Comparison of ENCODE assay signal across 8 cellular contexts in the genomic region with DNA sequence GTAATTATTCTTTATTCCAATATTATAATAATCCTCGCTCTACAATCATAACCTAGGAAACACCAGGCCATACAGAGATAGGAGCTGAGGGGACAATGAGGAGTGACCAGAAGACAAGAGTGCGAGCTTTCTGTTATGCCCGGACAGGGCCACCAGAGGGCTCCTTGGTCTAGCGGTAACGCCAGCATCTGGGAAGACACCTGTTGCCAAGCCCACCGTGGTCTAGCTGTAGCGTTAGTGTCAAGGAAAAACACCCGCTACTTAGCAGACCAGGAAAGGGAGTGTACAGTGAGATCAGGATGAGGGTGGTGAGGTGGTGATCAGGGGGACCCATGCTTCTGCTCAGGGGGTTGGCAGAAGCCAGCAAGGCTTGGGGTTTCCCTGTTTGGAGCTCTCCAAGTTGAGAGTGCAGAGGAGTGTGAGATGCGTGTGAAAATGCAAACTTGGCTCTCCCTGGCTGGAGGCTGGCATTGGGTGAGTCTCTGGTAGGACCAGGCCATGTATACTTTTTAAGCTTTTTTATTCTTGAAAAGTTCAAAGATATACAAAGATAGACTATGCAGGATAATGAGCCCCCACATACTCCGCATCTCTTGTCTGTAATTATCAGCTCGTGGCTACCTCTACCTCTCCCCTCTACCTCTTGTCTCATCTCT. TPM values are rescaled to one million over a fixed set of nuclear protein-coding genes. Genes with fewer than 3 reads are reported as not detected.
DNase-seq lines count a peak whose midpoint lies in the region; ATAC-seq, FAIRE-seq and TF ChIP-seq lines count a peak whose summit lies in the region.
"Not testable (repeated sequence)": the region's sequence is repeated elsewhere in the genome, so short reads cannot be mapped to it uniquely, and the experiment has no call there.

No MANE protein-coding gene starts in this region.

- not testable (repeated sequence) for H3K9ac ChIP-seq in H9 (ENCODE audit: extremely low read depth, insufficient read length, low read length)

- H2BK20ac ChIP-seq in H9 (ENCODE audit: low read depth, low read length, poor library complexity, severe bottlenecking), result not testable (repeated sequence)

- not testable (repeated sequence) for H4K20me1 ChIP-seq in H9 (ENCODE audit: control insufficient read depth, insufficient read depth, insufficient read length)

- not testable (repeated sequence) for H4K8ac ChIP-seq in H9 (replicated peaks; ENCODE audit: insufficient read length, low read depth, low read length)

- intact Hi-C loops in dorsolateral prefrontal cortex (cut with DNase I); left ventricle myocardium superior (cut with micrococcal nuclease): not testable (repeated sequence)

- H3K27ac Mint-ChIP-seq in H9; T-helper 2 cell treated with Interferon-gamma antibody and Interleukin-4, amounts not matched to agents 5 μg/mL and 100 μg/mL, for 36 hours; neural crest cell (ENCODE audit: unreplicated experiment): not testable (repeated sequence)
- peak overlapping the region; percentile 55 for H3K27ac Mint-ChIP-seq in stimulated activated memory B cell treated with anti-CD40 and anti-IgM and Interleukin-4, amounts not matched to agents 10 μg/mL and 1 μg/mL and 100 μg/mL, for 72 hours

- WGBS in A549 (ENCODE audit: missing lambda C conversion rate), result under 1% methylated on average over 8 of the region's 11 CpGs
- no CpG with 5 or more reads among the region's 11 CpGs for WGBS in H9 (ENCODE audit: extremely low coverage, insufficient read length, low lambda C conversion rate)

- not testable (repeated sequence) for H3K18ac ChIP-seq in H9 (ENCODE audit: insufficient read length, low read depth, low read length)

- H3T11ph ChIP-seq in H9 (ENCODE audit: low read length), result not testable (repeated sequence)

- not testable (repeated sequence) for H3K4me1 Mint-ChIP-seq in H9; T-helper 2 cell treated with Interferon-gamma antibody and Interleukin-4, amounts not matched to agents 5 μg/mL and 100 μg/mL, for 36 hours (ENCODE audit: low read depth); neural crest cell; stimulated activated memory B cell treated with anti-CD40 and anti-IgM and Interleukin-4, amounts not matched to agents 10 μg/mL and 1 μg/mL and 100 μg/mL, for 72 hours

- not testable (repeated sequence) for FAIRE-seq in A549 (lab: Jason Lieb, UNC)

- not testable (repeated sequence) for H3K23ac ChIP-seq in H9 (ENCODE audit: insufficient read length, low read depth, low read length)

- POLR2A ChIA-PET in A549 (lab: Yijun Ruan, JAX), result not testable (repeated sequence)

- H3K4ac ChIP-seq in H9 (ENCODE audit: low read depth, low read length), result not testable (repeated sequence)

- not testable (repeated sequence) for H3K9me3 ChIP-seq in A549; H9 (ENCODE audit: control insufficient read depth, low read depth, low read length)

- H2AK5ac ChIP-seq in H9 (ENCODE audit: insufficient read length, low read length), result not testable (repeated sequence)

- H2BK120ac ChIP-seq in H9 (ENCODE audit: low read depth, low read length, poor library complexity, severe bottlenecking), result not testable (repeated sequence)

- not testable (repeated sequence) for DNase-seq in A549 (ENCODE audit: low read depth in 1 of 2, low spot score in 1 of 2); H9
- peak; percentile 23 for DNase-seq in T-helper 2 cell treated with Interferon-gamma antibody and Interleukin-4, amounts not matched to agents 5 μg/mL and 100 μg/mL, for 36 hours (ENCODE audit: low spot score)
- peak; percentile 70 for DNase-seq in activated effector memory CD4-positive, alpha-beta T cell treated with anti-CD3 and anti-CD28 coated beads, Interleukin-2, amount 50 U/mL, for 16 hours
- DNase-seq in dorsolateral prefrontal cortex (peak in 9 of 10 donors; percentile 20 to 76 (median 62)), left ventricle myocardium superior (peak; percentile 53), neural crest cell (ENCODE audit: low read depth, low spot score) (peak; percentile 61)

- not testable (repeated sequence) for H2AFZ ChIP-seq in H9 (ENCODE audit: low read length)

- CTCF ChIA-PET in A549 (lab: Yijun Ruan, JAX), result interaction anchor here (1.6 kb wide), 1 partner anchor 13 kb away, joined by 6 read pairs; no protein-coding TSS in a partner anchor

- H4K91ac ChIP-seq in H9 (ENCODE audit: insufficient read length, low read depth, low read length), result not testable (repeated sequence)

- not testable (repeated sequence) for TF ChIP-seq EP300 in A549 (IDR thresholded peaks at IDR 0.05)

- peak; percentile 41 for TF ChIP-seq CTCF in A549 (IDR thresholded peaks at IDR 0.05)
- peak; percentile 44; the same call in 2 of the 3 replicates for TF ChIP-seq CTCF in H9 (conservative IDR thresholded peaks at IDR 0.05)
- peak in 40 of 56 donors; percentile 15 to 63 (median 34) for TF ChIP-seq CTCF in dorsolateral prefrontal cortex (IDR thresholded peaks at IDR 0.05 in 54 of 56, conservative IDR thresholded peaks at IDR 0.05 in 2 of 56; ENCODE audit: low read depth in 1 of 56, partially characterized antibody in 56 of 56)
- peak; percentile 43 for TF ChIP-seq CTCF in neural crest cell (conservative IDR thresholded peaks at IDR 0.05)

- not testable (repeated sequence) for H2BK15ac ChIP-seq in H9 (ENCODE audit: low read depth, low read length)

- H3K4me1 ChIP-seq in A549; H9 (ENCODE audit: insufficient read depth, low read length): not testable (repeated sequence)

- H4K5ac ChIP-seq in H9 (ENCODE audit: insufficient read length, low read depth, low read length), result not testable (repeated sequence)

- not testable (repeated sequence) for H3K9me3 Mint-ChIP-seq in H9; T-helper 2 cell treated with Interferon-gamma antibody and Interleukin-4, amounts not matched to agents 5 μg/mL and 100 μg/mL, for 36 hours; neural crest cell; stimulated activated memory B cell treated with anti-CD40 and anti-IgM and Interleukin-4, amounts not matched to agents 10 μg/mL and 1 μg/mL and 100 μg/mL, for 72 hours

- not testable (repeated sequence) for H3K27me3 ChIP-seq in H9 (ENCODE audit: insufficient read depth, low read length); dorsolateral prefrontal cortex

- H3K36me3 Mint-ChIP-seq in H9 (ENCODE audit: insufficient read depth in 1 of 3, low read depth in 3 of 3); T-helper 2 cell treated with Interferon-gamma antibody and Interleukin-4, amounts not matched to agents 5 μg/mL and 100 μg/mL, for 36 hours (ENCODE audit: low read depth); neural crest cell (ENCODE audit: low read depth); stimulated activated memory B cell treated with anti-CD40 and anti-IgM and Interleukin-4, amounts not matched to agents 10 μg/mL and 1 μg/mL and 100 μg/mL, for 72 hours: not testable (repeated sequence)

- not testable (repeated sequence) for H3K27me3 Mint-ChIP-seq in H9 (ENCODE audit: low read depth); T-helper 2 cell treated with Interferon-gamma antibody and Interleukin-4, amounts not matched to agents 5 μg/mL and 100 μg/mL, for 36 hours (ENCODE audit: low read depth); neural crest cell (ENCODE audit: low read depth); stimulated activated memory B cell treated with anti-CD40 and anti-IgM and Interleukin-4, amounts not matched to agents 10 μg/mL and 1 μg/mL and 100 μg/mL, for 72 hours

- not testable (repeated sequence) for H3K4me3 ChIP-seq in A549, dorsolateral prefrontal cortex

- peak in 1 of 2 experiments; percentile 16; a peak in 1 of 6 replicates for ATAC-seq in A549
- ATAC-seq in left ventricle myocardium superior, result peak; percentile 22
- not testable (repeated sequence) for ATAC-seq in stimulated activated memory B cell treated with anti-CD40 and anti-IgM and Interleukin-4, amounts not matched to agents 10 μg/mL and 1 μg/mL and 100 μg/mL, for 72 hours

- H3K56ac ChIP-seq in H9 (ENCODE audit: insufficient read length, low read depth, low read length), result not testable (repeated sequence)

- peak overlapping the region; percentile 44; the same call in 1 of the 3 replicates for H3K4me2 ChIP-seq in A549
- H3K4me2 ChIP-seq in H9 (ENCODE audit: insufficient read depth, insufficient read length, low read length), result not testable (repeated sequence)

- not testable (repeated sequence) for H2BK5ac ChIP-seq in H9 (ENCODE audit: insufficient read length, low read length)

- TF ChIP-seq POLR2A in A549 (IDR thresholded peaks at IDR 0.05; ENCODE audit: low read length), result not testable (repeated sequence)

- H3K4me3 Mint-ChIP-seq in H9; T-helper 2 cell treated with Interferon-gamma antibody and Interleukin-4, amounts not matched to agents 5 μg/mL and 100 μg/mL, for 36 hours; neural crest cell: not testable (repeated sequence)
- H3K4me3 Mint-ChIP-seq in stimulated activated memory B cell treated with anti-CD40 and anti-IgM and Interleukin-4, amounts not matched to agents 10 μg/mL and 1 μg/mL and 100 μg/mL, for 72 hours, result peak overlapping the region; percentile 65

- TF ChIP-seq RAD21 in A549 (conservative IDR thresholded peaks at IDR 0.05 in 1 of 2, IDR thresholded peaks at IDR 0.05 in 1 of 2), result peak; percentile 44 to 54

- H3K79me2 ChIP-seq in H9 (ENCODE audit: insufficient read depth, low read length), result not testable (repeated sequence)

- H2BK12ac ChIP-seq in H9 (ENCODE audit: insufficient read length, low read depth, low read length), result not testable (repeated sequence)

- not testable (repeated sequence) for H3K14ac ChIP-seq in H9 (ENCODE audit: insufficient read depth, low read length)

- H3K23me2 ChIP-seq in H9 (ENCODE audit: insufficient read length, low read depth, low read length, poor library complexity, severe bottlenecking), result not testable (repeated sequence)

- not testable (repeated sequence) for H3K27ac ChIP-seq in A549; H9 (ENCODE audit: insufficient read length, low read depth, low read length); dorsolateral prefrontal cortex

- H3K79me1 ChIP-seq in H9 (ENCODE audit: insufficient read depth, low read depth, low read length, poor library complexity, severe bottlenecking), result not testable (repeated sequence)

RNA-seq across cellular contexts. Expression of gene POLR2J, which starts 1.4 kb away (rescaled TPM):
- polyA plus RNA-seq in A549 (2011; rRNA removed), result 70.5 and 99.0 TPM in 2 replicates
- 189 and 192 TPM in 2 replicates for polyA plus RNA-seq in A549 (2012; cell fraction: cytosol; rRNA removed)
- polyA plus RNA-seq in A549 (2012; cell fraction: nucleus; rRNA removed), result 60.3 and 62.3 TPM in 2 replicates
- 101 to 107 TPM (median 104 TPM) in 3 replicates for polyA plus RNA-seq in A549 (2017; fragmentation: RNase III; extraction: RNeasy Plus Mini Kit Qiagen cat#74134 plus additional on column Dnase treatment)
- 25.1 and 34.7 TPM in 2 replicates for polyA minus RNA-seq in A549 (2011; rRNA and poly(A)+ RNA removed)
- 52.2 and 58.5 TPM in 2 replicates for total RNA-seq in H9 (2021)
- total RNA-seq in dorsolateral prefrontal cortex, result 10 to 100 TPM; 24.6 to 54.2 (median 35.4) TPM
- total RNA-seq in left ventricle myocardium superior, result 49.6 TPM
- total RNA-seq in neural crest cell, result 61.1 and 62.1 TPM in 2 replicates

RNA-seq across cellular contexts. Expression of gene LRWD1, which starts 15.3 kb away (rescaled TPM):
- 10.7 and 14.9 TPM in 2 replicates for polyA plus RNA-seq in A549 (2011; rRNA removed)
- polyA plus RNA-seq in A549 (2012; cell fraction: cytosol; rRNA removed), result 28.4 and 34.9 TPM in 2 replicates
- 50.8 and 67.2 TPM in 2 replicates for polyA plus RNA-seq in A549 (2012; cell fraction: nucleus; rRNA removed)
- 26.3 to 28.7 TPM (median 28.1 TPM) in 3 replicates for polyA plus RNA-seq in A549 (2017; fragmentation: RNase III; extraction: RNeasy Plus Mini Kit Qiagen cat#74134 plus additional on column Dnase treatment)
- 17.9 TPM in 2 replicates for polyA minus RNA-seq in A549 (2011; rRNA and poly(A)+ RNA removed)
- 33.1 and 35.1 TPM in 2 replicates for total RNA-seq in H9 (2021)
- total RNA-seq in dorsolateral prefrontal cortex, result 10 to 100 TPM; 14.1 to 36.1 (median 21.8) TPM
- 10.4 TPM for total RNA-seq in left ventricle myocardium superior
- 36.7 and 43.2 TPM in 2 replicates for total RNA-seq in neural crest cell

RNA-seq across cellular contexts. Expression of gene ALKBH4, which starts 15.4 kb away (rescaled TPM):
- 3.1 and 4.0 TPM in 2 replicates for polyA plus RNA-seq in A549 (2011; rRNA removed)
- polyA plus RNA-seq in A549 (2012; cell fraction: cytosol; rRNA removed), result 8.9 and 11.9 TPM in 2 replicates
- polyA plus RNA-seq in A549 (2012; cell fraction: nucleus; rRNA removed), result 6.6 and 7.0 TPM in 2 replicates
- polyA plus RNA-seq in A549 (2017; fragmentation: RNase III; extraction: RNeasy Plus Mini Kit Qiagen cat#74134 plus additional on column Dnase treatment), result 7.9 to 8.8 TPM (median 8.2 TPM) in 3 replicates
- polyA minus RNA-seq in A549 (2011; rRNA and poly(A)+ RNA removed), result 2.3 and 2.5 TPM in 2 replicates
- total RNA-seq in H9 (2021), result 23.9 and 24.2 TPM in 2 replicates
- 10 to 100 TPM; 10.9 to 25.9 (median 16.9) TPM for total RNA-seq in dorsolateral prefrontal cortex
- 4.5 TPM for total RNA-seq in left ventricle myocardium superior
- 16.9 and 20.6 TPM in 2 replicates for total RNA-seq in neural crest cell

RNA-seq across cellular contexts. Expression of gene RASA4B, which starts 37.5 kb away (rescaled TPM):
- polyA plus RNA-seq in A549 (2011; rRNA removed) (0.83 and 0.93 TPM in 2 replicates), A549 (2017; fragmentation: RNase III; extraction: RNeasy Plus Mini Kit Qiagen cat#74134 plus additional on column Dnase treatment) (1.4 to 1.5 TPM (median 1.4 TPM) in 3 replicates)
- 0.65 and 1.0 TPM in 2 replicates for polyA plus RNA-seq in A549 (2012; cell fraction: cytosol; rRNA removed)
- polyA plus RNA-seq in A549 (2012; cell fraction: nucleus; rRNA removed), result 3.7 and 4.5 TPM in 2 replicates
- polyA minus RNA-seq in A549 (2011; rRNA and poly(A)+ RNA removed), result 0.87 and 1.3 TPM in 2 replicates
- total RNA-seq in H9 (2021) (3.7 and 4.8 TPM in 2 replicates), dorsolateral prefrontal cortex (10 to 100 TPM; 10.1 to 61.2 (median 26.8) TPM), left ventricle myocardium superior (7.5 TPM), neural crest cell (4.5 and 7.2 TPM in 2 replicates)

RNA-seq across cellular contexts. Expression of gene ORAI2, which starts 46.7 kb away (rescaled TPM):
- 12.8 and 14.6 TPM in 2 replicates for polyA plus RNA-seq in A549 (2011; rRNA removed)
- 28.6 and 38.2 TPM in 2 replicates for polyA plus RNA-seq in A549 (2012; cell fraction: cytosol; rRNA removed)
- polyA plus RNA-seq in A549 (2012; cell fraction: nucleus; rRNA removed), result 19.0 and 23.7 TPM in 2 replicates
- polyA plus RNA-seq in A549 (2017; fragmentation: RNase III; extraction: RNeasy Plus Mini Kit Qiagen cat#74134 plus additional on column Dnase treatment), result 17.3 to 22.1 TPM (median 21.8 TPM) in 3 replicates
- 14.6 and 16.9 TPM in 2 replicates for polyA minus RNA-seq in A549 (2011; rRNA and poly(A)+ RNA removed)
- 26.6 and 26.7 TPM in 2 replicates for total RNA-seq in H9 (2021)
- total RNA-seq in dorsolateral prefrontal cortex, result 10 to 100 TPM; 18.2 to 90.7 (median 42.4) TPM
- 3.1 TPM for total RNA-seq in left ventricle myocardium superior
- total RNA-seq in neural crest cell, result 48.5 and 51.3 TPM in 2 replicates
